13 cellular contexts compared by ENCODE assay signal in the genomic region with DNA sequence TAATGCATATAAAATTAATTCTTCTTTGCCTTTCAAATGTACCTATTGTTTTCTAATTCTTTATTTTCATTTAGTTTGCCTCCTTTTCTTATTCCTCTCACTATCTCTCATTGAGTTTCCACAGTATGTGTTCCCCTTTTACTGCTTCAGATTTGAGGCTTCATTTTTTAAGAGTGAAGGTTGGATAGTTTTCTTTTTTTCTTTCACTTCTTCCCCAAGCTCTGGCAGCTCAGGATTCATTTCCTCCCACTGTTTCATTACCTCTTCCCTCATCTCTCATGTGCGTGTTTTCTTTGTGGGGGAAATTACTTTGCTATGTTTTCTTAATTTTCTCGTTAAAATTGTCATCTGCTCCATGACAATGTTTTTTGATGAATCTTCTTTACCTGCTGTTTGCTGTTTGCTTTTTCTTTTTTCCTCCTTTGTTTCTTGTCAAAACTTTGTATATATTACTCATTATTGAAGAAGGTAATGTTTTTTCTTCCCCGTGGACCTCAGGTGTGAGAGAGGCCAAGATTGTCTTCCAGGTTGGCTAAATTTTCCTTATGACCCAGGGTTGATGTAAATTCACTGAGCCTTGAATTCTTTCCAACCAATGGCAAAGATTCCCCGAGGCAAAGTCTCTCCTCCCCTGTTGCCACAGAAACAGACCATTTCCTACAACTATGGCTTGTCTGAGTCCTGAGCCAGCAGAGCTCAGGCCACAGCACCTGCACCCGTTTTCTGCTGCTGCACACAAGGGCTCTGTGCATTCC.
DNase-seq lines count a peak whose midpoint lies in the region; ATAC-seq, FAIRE-seq and TF ChIP-seq lines count a peak whose summit lies in the region.
"Had no signal": no experiment of that assay in that cellular context is flagged by ENCODE, and none has a peak within 500 bp of the region (broad histone marks: within the 10 kb centered on the region; RNA-seq: fewer than 3 reads in every experiment).

No MANE protein-coding gene starts in this region.

- H3K9me3 Mint-ChIP-seq in astrocyte (ENCODE audit: unreplicated experiment) (peaks cover 2% of the 10 kb centered on the region), natural killer cell (no peaks in the 10 kb centered on the region), glutamatergic neuron (ENCODE audit: unreplicated experiment) (no peaks in the 10 kb centered on the region)
- H3K9me3 Mint-ChIP-seq: activated B cell treated with CpG ODN at 0.5 μM for 24 hours; activated T-cell treated with anti-CD3 and anti-CD28 coated beads, Interleukin-2, amount 50 U/mL, for 24 hours had no signal

- no peak overlapping the region for H2AFZ ChIP-seq in astrocyte (ENCODE audit: low read depth, low read length)

- no peaks in the 10 kb centered on the region for H3K9me3 ChIP-seq in astrocyte (ENCODE audit: insufficient read depth, low read depth, low read length)
- H3K9me3 ChIP-seq: spleen had no signal

- H3K4me3 ChIP-seq in astrocyte (ENCODE audit: insufficient read depth, low read depth, low read length): no peak overlapping the region
- H3K4me3 ChIP-seq: spleen had no signal

- H3K4me3 Mint-ChIP-seq in astrocyte (ENCODE audit: unreplicated experiment): no peak overlapping the region
- no peak overlapping the region for H3K4me3 Mint-ChIP-seq in natural killer cell
- H3K4me3 Mint-ChIP-seq in glutamatergic neuron (ENCODE audit: unreplicated experiment): no peak overlapping the region
- H3K4me3 Mint-ChIP-seq: activated B cell treated with CpG ODN at 0.5 μM for 24 hours; activated T-cell treated with anti-CD3 and anti-CD28 coated beads, Interleukin-2, amount 50 U/mL, for 24 hours had no signal

- no peaks in the 10 kb centered on the region for H3K36me3 ChIP-seq in astrocyte (ENCODE audit: insufficient read depth, low read length)
- H3K36me3 ChIP-seq: spleen had no signal

- intact Hi-C loops in natural killer cell (cut with micrococcal nuclease) (no loop called here), posterior vena cava (cut with DNase I) (no loop called here)

- H3K4me2 ChIP-seq in astrocyte (ENCODE audit: low read length): no peak overlapping the region

- no peaks in the 10 kb centered on the region for H3K27me3 Mint-ChIP-seq in astrocyte (ENCODE audit: low read depth, unreplicated experiment)
- peaks cover 10 to 28% of the 10 kb centered on the region in 2 donors for H3K27me3 Mint-ChIP-seq in natural killer cell (ENCODE audit: low read depth in 2 of 2)
- peaks cover 3% of the 10 kb centered on the region for H3K27me3 Mint-ChIP-seq in glutamatergic neuron (ENCODE audit: unreplicated experiment)

- DNase-seq in EH (ENCODE audit: low read depth) (peak; percentile 41), NCI-H146 (lab: John Stamatoyannopoulos, UW) (peak; percentile 67), astrocyte (ENCODE audit: low read depth) (peak; percentile 12), lung microvascular endothelial cell (ENCODE audit: low read depth in 2 of 2) (peak; percentile 62 to 65), natural killer cell (no peak), posterior vena cava (ENCODE audit: low spot score) (no peak), GM03348 (ENCODE audit: low spot score) (no peak), glutamatergic neuron (no peak)
- DNase-seq: activated B cell treated with CpG ODN at 0.5 μM for 24 hours; activated T-cell treated with anti-CD3 and anti-CD28 coated beads, Interleukin-2, amount 50 U/mL, for 24 hours; spleen; stimulated activated CD8-positive, alpha-beta memory T cell treated with anti-CD3 and anti-CD28 coated beads, Interleukin-4, amount 100 ng/mL, for 48 hours had no signal

- no peak overlapping the region for H3K9ac ChIP-seq in astrocyte (ENCODE audit: low read length)

- TF ChIP-seq CTCF in astrocyte (IDR thresholded peaks at IDR 0.05; ENCODE audit: insufficient read depth, low read depth, low read length) (no peak), natural killer cell (IDR thresholded peaks at IDR 0.05) (no peak), glutamatergic neuron (IDR thresholded peaks at IDR 0.05; ENCODE audit: partially characterized antibody, unreplicated experiment) (no peak)

- peaks cover 12% of the 10 kb centered on the region for H3K27me3 ChIP-seq in astrocyte (ENCODE audit: insufficient read depth, low read length)

- H3K36me3 Mint-ChIP-seq in astrocyte (ENCODE audit: low read depth, unreplicated experiment) (no peaks in the 10 kb centered on the region), natural killer cell (no peaks in the 10 kb centered on the region), glutamatergic neuron (ENCODE audit: unreplicated experiment) (no peaks in the 10 kb centered on the region)

- FAIRE-seq in astrocyte (lab: Jason Lieb, UNC): no peak
- FAIRE-seq: endometrium had no signal

- H3K27ac ChIP-seq in astrocyte (ENCODE audit: low read depth, low read length): no peak overlapping the region

- no peak overlapping the region for H3K27ac Mint-ChIP-seq in astrocyte (ENCODE audit: unreplicated experiment)
- H3K27ac Mint-ChIP-seq in natural killer cell: no peak overlapping the region
- H3K27ac Mint-ChIP-seq in glutamatergic neuron (ENCODE audit: unreplicated experiment): no peak overlapping the region
- H3K27ac Mint-ChIP-seq: activated B cell treated with CpG ODN at 0.5 μM for 24 hours; activated T-cell treated with anti-CD3 and anti-CD28 coated beads, Interleukin-2, amount 50 U/mL, for 24 hours had no signal

- H3K4me1 Mint-ChIP-seq in astrocyte (ENCODE audit: low read depth, unreplicated experiment) (peaks cover 26% of the 10 kb centered on the region), natural killer cell (no peaks in the 10 kb centered on the region), glutamatergic neuron (ENCODE audit: low read depth, unreplicated experiment) (peaks cover 12% of the 10 kb centered on the region)
- H3K4me1 Mint-ChIP-seq: activated B cell treated with CpG ODN at 0.5 μM for 24 hours had no signal

- peaks cover 12% of the 10 kb centered on the region for H3K4me1 ChIP-seq in astrocyte (ENCODE audit: insufficient read depth, low read length)

- ATAC-seq in natural killer cell: no peak

- no peaks in the 10 kb centered on the region for H3K79me2 ChIP-seq in astrocyte (ENCODE audit: insufficient read depth, low read length)

- no peaks in the 10 kb centered on the region for H4K20me1 ChIP-seq in astrocyte (ENCODE audit: insufficient read depth, low read length)

Comparison
In these comparisons a context has a peak if more than half of its experiments do, and no peak if none do; other contexts are left out.
1. DNase-seq: peak in EH (single experiment), NCI-H146 (single experiment), astrocyte (single experiment) and lung microvascular endothelial cell (2 of 2); none in natural killer cell (single experiment), posterior vena cava (single experiment), GM03348 (single experiment) and glutamatergic neuron (single experiment).